Comparison of ENCODE assay signal across 17 cellular contexts in the genomic region with DNA sequence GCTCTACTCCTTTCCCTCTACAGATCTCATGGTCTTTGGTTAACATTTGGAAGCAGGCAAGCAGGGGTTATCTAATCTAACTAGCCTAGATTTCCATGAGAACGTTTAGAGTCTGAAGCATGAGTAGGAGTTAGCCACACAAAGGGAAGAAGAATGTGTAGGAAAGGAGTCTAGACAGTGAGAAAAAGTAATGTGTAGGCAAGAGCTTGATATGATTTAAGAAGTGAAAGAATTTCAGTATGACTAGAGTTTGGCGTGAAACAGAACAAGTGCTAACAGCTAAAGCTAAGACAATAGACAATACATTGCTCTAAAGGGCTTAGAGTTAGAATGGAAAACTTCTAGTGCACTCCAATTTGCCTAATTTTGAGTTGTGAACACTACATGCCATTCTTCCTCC. TPM values are rescaled to one million over a fixed set of nuclear protein-coding genes. Genes with fewer than 3 reads are reported as not detected.
A peak's percentile ranks its signal among the peaks of the same experiment; 100 is the strongest.
DNase-seq lines count a peak whose midpoint lies in the region; ATAC-seq, FAIRE-seq and TF ChIP-seq lines count a peak whose summit lies in the region.
"Had no signal": no experiment of that assay in that cellular context is flagged by ENCODE, and none has a peak within 500 bp of the region (broad histone marks: within the 10 kb centered on the region; RNA-seq: fewer than 3 reads in every experiment).

No MANE protein-coding gene starts in this region.

- peaks cover 5% of the 10 kb centered on the region for H3K4me1 Mint-ChIP-seq in astrocyte (ENCODE audit: low read depth, unreplicated experiment)
- H3K4me1 Mint-ChIP-seq: brain; memory B cell; stimulated activated memory B cell treated with anti-CD40 and anti-IgM and Interleukin-4, amounts not matched to agents 10 μg/mL and 1 μg/mL and 100 μg/mL, for 72 hours had no signal

- no peak overlapping the region for H2AFZ ChIP-seq in astrocyte (ENCODE audit: low read depth, low read length)
- H2AFZ ChIP-seq in OCI-LY7 (ENCODE audit: low read length), result no peak overlapping the region

- peak; percentile 88 for ATAC-seq in GM18858 (IDR thresholded peaks at IDR 0.05; ENCODE audit: unreplicated experiment)
- peak; percentile 53 for ATAC-seq in GM21526 (IDR thresholded peaks at IDR 0.05; ENCODE audit: low FRiP score, unreplicated experiment)
- peak; percentile 95 for ATAC-seq in HG02973 (IDR thresholded peaks at IDR 0.05; ENCODE audit: unreplicated experiment)
- ATAC-seq in gastrocnemius medialis, result no peak
- ATAC-seq: sciatic nerve; stimulated activated memory B cell treated with anti-CD40 and anti-IgM and Interleukin-4, amounts not matched to agents 10 μg/mL and 1 μg/mL and 100 μg/mL, for 72 hours had no signal

- intact Hi-C loops in OCI-LY7 (cut with micrococcal nuclease; ENCODE audit: unreplicated experiment), result no loop called here
- intact Hi-C loops in gastrocnemius medialis (cut with DNase I; ENCODE audit: low total_unique reads), result no loop called here

- no peaks in the 10 kb centered on the region for H3K27me3 ChIP-seq in astrocyte (ENCODE audit: insufficient read depth, low read length)
- H3K27me3 ChIP-seq in gastrocnemius medialis, result no peaks in the 10 kb centered on the region

- H3K4me2 ChIP-seq in astrocyte (ENCODE audit: low read length) (no peak overlapping the region), OCI-LY7 (ENCODE audit: low read length) (no peak overlapping the region)
- H3K4me2 ChIP-seq: SK-N-SH had no signal

- H3K27ac Mint-ChIP-seq in astrocyte (ENCODE audit: unreplicated experiment), result no peak overlapping the region
- H3K27ac Mint-ChIP-seq: brain; memory B cell; stimulated activated memory B cell treated with anti-CD40 and anti-IgM and Interleukin-4, amounts not matched to agents 10 μg/mL and 1 μg/mL and 100 μg/mL, for 72 hours had no signal

- no peak overlapping the region for H3K4me3 Mint-ChIP-seq in astrocyte (ENCODE audit: unreplicated experiment)
- H3K4me3 Mint-ChIP-seq: brain; memory B cell; stimulated activated memory B cell treated with anti-CD40 and anti-IgM and Interleukin-4, amounts not matched to agents 10 μg/mL and 1 μg/mL and 100 μg/mL, for 72 hours had no signal

- H3K27ac ChIP-seq in astrocyte (ENCODE audit: low read depth, low read length), result no peak overlapping the region
- no peak overlapping the region for H3K27ac ChIP-seq in OCI-LY7 (ENCODE audit: low read depth, low read length, poor library complexity, severe bottlenecking)
- no peak overlapping the region for H3K27ac ChIP-seq in gastrocnemius medialis

- no peaks in the 10 kb centered on the region for H3K9me3 Mint-ChIP-seq in astrocyte (ENCODE audit: unreplicated experiment)
- H3K9me3 Mint-ChIP-seq: brain; memory B cell; stimulated activated memory B cell treated with anti-CD40 and anti-IgM and Interleukin-4, amounts not matched to agents 10 μg/mL and 1 μg/mL and 100 μg/mL, for 72 hours had no signal

- no TSS peak for BruUV-seq in OCI-LY7 (replicated peaks; lab: Mats Ljungman, UMichigan)

- no peaks in the 10 kb centered on the region for H3K27me3 Mint-ChIP-seq in astrocyte (ENCODE audit: low read depth, unreplicated experiment)
- H3K27me3 Mint-ChIP-seq: brain; stimulated activated memory B cell treated with anti-CD40 and anti-IgM and Interleukin-4, amounts not matched to agents 10 μg/mL and 1 μg/mL and 100 μg/mL, for 72 hours had no signal

- H3K4me1 ChIP-seq in astrocyte (ENCODE audit: insufficient read depth, low read length), result no peaks in the 10 kb centered on the region
- H3K4me1 ChIP-seq in OCI-LY7 (ENCODE audit: insufficient read depth, low read length, poor library complexity, severe bottlenecking), result no peaks in the 10 kb centered on the region
- H3K4me1 ChIP-seq in gastrocnemius medialis, result no peaks in the 10 kb centered on the region

- H4K20me1 ChIP-seq in astrocyte (ENCODE audit: insufficient read depth, low read length), result no peaks in the 10 kb centered on the region
- H4K20me1 ChIP-seq in OCI-LY7 (ENCODE audit: insufficient read depth, low read length), result no peaks in the 10 kb centered on the region

- H3K79me2 ChIP-seq in astrocyte (ENCODE audit: insufficient read depth, low read length) (no peaks in the 10 kb centered on the region), OCI-LY7 (ENCODE audit: insufficient read depth, low read depth, low read length) (no peaks in the 10 kb centered on the region)

- H3K36me3 ChIP-seq in astrocyte (ENCODE audit: insufficient read depth, low read length) (no peaks in the 10 kb centered on the region), OCI-LY7 (ENCODE audit: insufficient read depth, low read length) (no peaks in the 10 kb centered on the region), gastrocnemius medialis (no peaks in the 10 kb centered on the region)

- no peaks in the 10 kb centered on the region for H3K9me2 ChIP-seq in OCI-LY7 (ENCODE audit: insufficient read depth, low read length)
- H3K9me2 ChIP-seq: SK-N-SH had no signal

- H3K9me3 ChIP-seq in astrocyte (ENCODE audit: insufficient read depth, low read depth, low read length), result no peaks in the 10 kb centered on the region
- H3K9me3 ChIP-seq in OCI-LY7 (ENCODE audit: low read length), result no peaks in the 10 kb centered on the region
- no peaks in the 10 kb centered on the region for H3K9me3 ChIP-seq in gastrocnemius medialis
- H3K9me3 ChIP-seq: SK-N-SH had no signal

- H3K36me3 Mint-ChIP-seq in astrocyte (ENCODE audit: low read depth, unreplicated experiment), result no peaks in the 10 kb centered on the region
- H3K36me3 Mint-ChIP-seq: brain; memory B cell; stimulated activated memory B cell treated with anti-CD40 and anti-IgM and Interleukin-4, amounts not matched to agents 10 μg/mL and 1 μg/mL and 100 μg/mL, for 72 hours had no signal

- H3K4me3 ChIP-seq in astrocyte (ENCODE audit: insufficient read depth, low read depth, low read length) (no peak overlapping the region), OCI-LY7 (ENCODE audit: low read depth, low read length, poor library complexity, severe bottlenecking) (no peak overlapping the region), gastrocnemius medialis (no peak overlapping the region)

- DNase-seq in astrocyte (ENCODE audit: low read depth), result peak; percentile 45
- no peak for DNase-seq in COR-L47 (lab: John Stamatoyannopoulos, UW)
- DNase-seq in GM13976 (ENCODE audit: low spot score), result no peak
- DNase-seq in OCI-LY7 (ENCODE audit: low spot score), result no peak
- DNase-seq in gastrocnemius medialis, result no peak
- DNase-seq: activated CD8-positive, alpha-beta memory T cell treated with anti-CD3 and anti-CD28 coated beads for 24 hours; NCI-H1092; NCI-H2227 treated with DMSO at 0.1 percent for 48 hours; SK-N-SH had no signal

- POLR2A ChIA-PET in OCI-LY7 (lab: Charles Lee), result interaction anchor here (0.9 kb wide), 1 partner anchor 1101 kb away, joined by 3 read pairs; no protein-coding TSS in a partner anchor

- in situ Hi-C loops in GM13976 (cut with MboI; ENCODE audit: low sequenced_read_pairs, unreplicated experiment) (no loop called here), gastrocnemius medialis (cut with MboI; ENCODE audit: low sequenced_read_pairs in 4 of 4) (no loop called here)

- TF ChIP-seq POLR2A in gastrocnemius medialis (IDR thresholded peaks at IDR 0.05), result no peak

- TF ChIP-seq CTCF in astrocyte (IDR thresholded peaks at IDR 0.05; ENCODE audit: insufficient read depth, low read depth, low read length) (no peak), GM13976 (IDR thresholded peaks at IDR 0.05; ENCODE audit: borderline replicate concordance, control extremely low read depth, extremely low read depth, insufficient read depth, missing control alignments) (no peak), OCI-LY7 (conservative IDR thresholded peaks at IDR 0.05; ENCODE audit: low read length) (no peak), gastrocnemius medialis (IDR thresholded peaks at IDR 0.05 in 4 of 5, conservative IDR thresholded peaks at IDR 0.05 in 1 of 5) (no peak)

- no peak overlapping the region for H3K9ac ChIP-seq in astrocyte (ENCODE audit: low read length)
- H3K9ac ChIP-seq: SK-N-SH had no signal

- CTCF ChIA-PET in OCI-LY7 (lab: Charles Lee; ENCODE audit: unreplicated experiment), result no interaction called here

- FAIRE-seq in astrocyte (lab: Jason Lieb, UNC), result no peak
- FAIRE-seq: TTC549 had no signal

RNA-seq across cellular contexts. Expression of gene CXCL8, which starts 10.8 kb away (rescaled TPM):
- total RNA-seq in astrocyte (1.2 and 1.5 TPM in 2 replicates), OCI-LY7 (2022) (not detected in 2 replicates), gastrocnemius medialis (1 to 10 TPM in 2 of 4 donors, under 1 TPM in 2; 0.22 to 1.9 (median 1.3) TPM)
- total RNA-seq in OCI-LY7 (2014; rRNA removed; shearing (Covaris generic)), result not detected in 2 replicates

Comparison
In these comparisons a context has a peak if more than half of its experiments do, and no peak if none do; other contexts are left out.
1. ATAC-seq: peak in GM18858 (single experiment), GM21526 (single experiment) and HG02973 (single experiment); none in gastrocnemius medialis (0 of 2).